Comparison of ENCODE assay signal across 8 cellular contexts in genomic region chr9:129225815-129226214, GRCh38. TPM values are rescaled to one million over a fixed set of nuclear protein-coding genes. Genes with fewer than 3 reads are reported as not detected.
A peak's percentile ranks its signal among the peaks of the same experiment; 100 is the strongest.
DNase-seq lines count a peak whose midpoint lies in the region; ATAC-seq, FAIRE-seq and TF ChIP-seq lines count a peak whose summit lies in the region.

No MANE protein-coding gene starts in this region.

- H3K4me1 Mint-ChIP-seq in T-cell = peaks cover 38 to 43% (median 43%) of the 10 kb centered on the region in 3 donors

- no peaks in the 10 kb centered on the region for H3K36me3 Mint-ChIP-seq in T-cell

- H3K27me3 Mint-ChIP-seq in T-cell = peaks cover 0 to 1% of the 10 kb centered on the region in 2 donors

- peak overlapping the region; percentile 37 to 82 for H3K27ac Mint-ChIP-seq in T-cell

- H3K4me1 ChIP-seq in colonic mucosa = no peaks in the 10 kb centered on the region

- H3K4me3 Mint-ChIP-seq in T-cell = peak overlapping the region in 2 of 3 donors; percentile 13 to 63

- H3K27me3 ChIP-seq in colonic mucosa = no peaks in the 10 kb centered on the region

- ATAC-seq in T-cell (replicated peaks in 1 of 4) = peak; percentile 70 to 79 (median 78)
- ATAC-seq in GM21786 (IDR thresholded peaks at IDR 0.05; ENCODE audit: unreplicated experiment) = no peak
- ATAC-seq in GM21447 (IDR thresholded peaks at IDR 0.05; ENCODE audit: unreplicated experiment) = no peak

- no peaks in the 10 kb centered on the region for H3K9me3 ChIP-seq in colonic mucosa

- no peaks in the 10 kb centered on the region for H3K9me3 Mint-ChIP-seq in T-cell

- no peak for TF ChIP-seq CTCF in colonic mucosa (IDR thresholded peaks at IDR 0.05)
- no peak for TF ChIP-seq CTCF in D721Med (IDR thresholded peaks at IDR 0.05; ENCODE audit: insufficient read depth, missing control alignments)

- POLR2A ChIA-PET in T-cell (lab: Charles Lee) = interaction anchor here in 1 of 2 donors (0.7 kb wide), 1 partner anchor 261 kb away, joined by 3 read pairs; no protein-coding TSS in a partner anchor

- no peak for FAIRE-seq in D721Med (lab: Jason Lieb, UNC)

- H3K9ac ChIP-seq in colonic mucosa (ENCODE audit: low read depth in 2 of 2, low read length in 2 of 2) = no peak overlapping the region

- DNase-seq in ELF-1 (ENCODE audit: low read depth, low spot score) = peak; percentile 97
- peak in 29 of 34 experiments; percentile 17 to 67 (median 39) for DNase-seq in T-cell
- peak; percentile 44 for DNase-seq in colonic mucosa
- peak; percentile 81 for DNase-seq in mucosa of gallbladder (ENCODE audit: low spot score)
- DNase-seq in D721Med (ENCODE audit: insufficient read length, low spot score) = no peak
- DNase-seq in NCI-H2196 (lab: John Stamatoyannopoulos, UW; ENCODE audit: unreplicated experiment) = no peak

- intact Hi-C loops in colonic mucosa (cut with DNase I) = no loop called here

- CTCF ChIA-PET in T-cell (lab: Charles Lee) = no interaction called here

- peak overlapping the region; percentile 40 for H3K27ac ChIP-seq in colonic mucosa

- H3K4me3 ChIP-seq in colonic mucosa = no peak overlapping the region

- no peaks in the 10 kb centered on the region for H3K36me3 ChIP-seq in colonic mucosa

RNA-seq across cellular contexts. Expression of gene IER5L, which starts 47.8 kb away (rescaled TPM):
- total RNA-seq in T-cell = 1 to 10 TPM; 1.3 to 7.7 (median 6.7) TPM
- total RNA-seq in colonic mucosa = 1 to 10 TPM; 9.1 to 9.6 TPM
- total RNA-seq in mucosa of gallbladder = 43.5 TPM

Comparison
In these comparisons a context has a peak if more than half of its experiments do, and no peak if none do; other contexts are left out.
1. DNase-seq: peak in ELF-1 (single experiment), T-cell (29 of 34), colonic mucosa (single experiment) and mucosa of gallbladder (single experiment); none in D721Med (single experiment) and NCI-H2196 (single experiment).
2. ATAC-seq: peak in T-cell (4 of 4); none in GM21786 (single experiment) and GM21447 (single experiment).